ENCODE assay signal across 8 cellular contexts in genomic region chr6:100881707-100882040, GRCh38.
DNase-seq lines count a peak whose midpoint lies in the region; ATAC-seq and TF ChIP-seq lines count a peak whose summit lies in the region.

No MANE protein-coding gene starts in this region.

- peak overlapping the region; percentile 92 for H3K27ac ChIP-seq in WERI-Rb-1

- TF ChIP-seq CTCF in WERI-Rb-1 (IDR thresholded peaks at IDR 0.05; ENCODE audit: low read depth, low read length) (no peak), retinal pigment epithelial cell (conservative IDR thresholded peaks at IDR 0.05; ENCODE audit: low read depth, low read length) (no peak)

- DNase-seq in DMS 273 (lab: John Stamatoyannopoulos, UW; ENCODE audit: unreplicated experiment): peak; percentile 49
- no peak for DNase-seq in DMS 273 treated with DMSO at 0.1 percent for 48 hours (lab: John Stamatoyannopoulos, UW)
- DNase-seq in WERI-Rb-1: no peak
- peak; percentile 35 for DNase-seq in globus pallidus (ENCODE audit: low spot score)
- no peak for DNase-seq in retinal pigment epithelial cell (ENCODE audit: low read depth)
- DNase-seq in HuH-7 (ENCODE audit: low spot score): no peak
- DNase-seq in GF-D8 (lab: John Stamatoyannopoulos, UW): no peak

- no peaks in the 10 kb centered on the region for H3K9me3 ChIP-seq in WERI-Rb-1 (ENCODE audit: severe bottlenecking)

- H3K36me3 ChIP-seq in WERI-Rb-1: peaks cover 19% of the 10 kb centered on the region

- H3K27me3 ChIP-seq in WERI-Rb-1 (ENCODE audit: insufficient read depth, low read depth, severe bottlenecking): no peaks in the 10 kb centered on the region

- ATAC-seq in HG02943 (IDR thresholded peaks at IDR 0.05; ENCODE audit: low read depth, unreplicated experiment): peak; percentile 8

- H3K4me3 ChIP-seq in WERI-Rb-1 (ENCODE audit: low read depth, low read length): peak overlapping the region; percentile 72
- peak overlapping the region; percentile 88 for H3K4me3 ChIP-seq in retinal pigment epithelial cell (ENCODE audit: low read length)

Comparison
In these comparisons a context has a peak if more than half of its experiments do, and no peak if none do; other contexts are left out.
1. DNase-seq: peak in DMS 273 (single experiment) and globus pallidus (single experiment); none in DMS 273 treated with DMSO at 0.1 percent for 48 hours (single experiment), WERI-Rb-1 (single experiment), retinal pigment epithelial cell (single experiment), HuH-7 (single experiment) and GF-D8 (single experiment).